ENCODE assay signal across 8 cellular contexts in genomic region chr13:77329133-77330008, GRCh38. TPM values are rescaled to one million over a fixed set of nuclear protein-coding genes. Genes with fewer than 3 reads are reported as not detected.
DNase-seq lines count a peak whose midpoint lies in the region; ATAC-seq and TF ChIP-seq lines count a peak whose summit lies in the region.

No MANE protein-coding gene starts in this region.

- H3K4me1 Mint-ChIP-seq in T-cell (peaks cover 42 to 51% (median 44%) of the 10 kb centered on the region in 3 donors), progenitor cell of endocrine pancreas (ENCODE audit: low read depth) (peaks cover 30% of the 10 kb centered on the region)

- no peak for TF ChIP-seq CTCF in GM13977 (IDR thresholded peaks at IDR 0.05; ENCODE audit: extremely low read depth, insufficient read depth, missing control alignments)
- no peak for TF ChIP-seq CTCF in progenitor cell of endocrine pancreas (IDR thresholded peaks at IDR 0.05; ENCODE audit: unreplicated experiment)

- H3K4me3 Mint-ChIP-seq in T-cell (peak overlapping the region; percentile 94 to 100 (median 99)), progenitor cell of endocrine pancreas (ENCODE audit: low read depth) (peak overlapping the region; percentile 98)

- no peaks in the 10 kb centered on the region for H3K36me3 Mint-ChIP-seq in T-cell
- no peaks in the 10 kb centered on the region for H3K36me3 Mint-ChIP-seq in progenitor cell of endocrine pancreas (ENCODE audit: insufficient read depth)

- DNase-seq in GM13977 (ENCODE audit: low spot score) (peak; percentile 83), NCI-H146 (lab: John Stamatoyannopoulos, UW) (peak; percentile 94), T-cell (peak; percentile 70 to 94 (median 89)), amniotic stem cell (lab: John Stamatoyannopoulos, UW) (peak; percentile 91), left ventricle myocardium superior (peak; percentile 88), progenitor cell of endocrine pancreas (ENCODE audit: low spot score, unreplicated experiment) (peak; percentile 54), ureter (ENCODE audit: low spot score) (peak; percentile 87)

- CTCF ChIA-PET in T-cell (lab: Charles Lee) = interaction anchor here (0.7 to 4.4 kb wide), 4 partner anchors 148 to 422 kb away, joined by 3 to 35 read pairs (median 4); no protein-coding TSS in a partner anchor

- H3K27ac Mint-ChIP-seq in T-cell (peak overlapping the region; percentile 99), progenitor cell of endocrine pancreas (peak overlapping the region; percentile 95)

- POLR2A ChIA-PET in T-cell (lab: Charles Lee) = interaction anchor here in 1 of 2 donors (0.6 to 2.1 kb wide), 2 partner anchors 16 to 248 kb away, joined by 3 to 9 read pairs; no protein-coding TSS in a partner anchor

- intact Hi-C loops in left ventricle myocardium superior (cut with micrococcal nuclease) = no loop called here

- H3K9me3 Mint-ChIP-seq in T-cell = no peaks in the 10 kb centered on the region
- no peaks in the 10 kb centered on the region for H3K9me3 Mint-ChIP-seq in progenitor cell of endocrine pancreas (ENCODE audit: low read depth)

- peak; percentile 53 for ATAC-seq in HG02870 (IDR thresholded peaks at IDR 0.05; ENCODE audit: unreplicated experiment)
- ATAC-seq in T-cell (replicated peaks in 1 of 4) = peak; percentile 61 to 68 (median 66)
- peak; percentile 81 for ATAC-seq in left ventricle myocardium superior

- in situ Hi-C loops in GM13977 (cut with MboI; ENCODE audit: low pct_unique_long_range_greater_than_20kb, low sequenced_read_pairs, unreplicated experiment) = loop anchor here (10.0 kb wide), 1 partner anchor 145 kb away; no protein-coding TSS in a partner anchor

- no peaks in the 10 kb centered on the region for H3K27me3 Mint-ChIP-seq in T-cell
- H3K27me3 Mint-ChIP-seq in progenitor cell of endocrine pancreas = peaks cover 10% of the 10 kb centered on the region

RNA-seq across cellular contexts. Expression of gene MYCBP2, which starts 2.5 kb away (rescaled TPM):
- total RNA-seq in T-cell (100 to 1,000 TPM; 153 to 214 (median 176) TPM), left ventricle myocardium superior (44.1 TPM), progenitor cell of endocrine pancreas (58.4 and 64.8 TPM in 2 replicates), ureter (90.3 TPM)

Comparison
In these comparisons a context has a peak if more than half of its experiments do, and no peak if none do; other contexts are left out.
1. Peak in every context shown above with its lines: DNase-seq and ATAC-seq.